Comparison of ENCODE assay signal across 17 cellular contexts in genomic region chr1:4836574-4836973, GRCh38.
"Had no signal": no experiment of that assay in that cellular context is flagged by ENCODE, and none has a peak within 500 bp of the region (broad histone marks: within the 10 kb centered on the region; RNA-seq: fewer than 3 reads in every experiment).

No MANE protein-coding gene starts in this region.

- H3K4me1 ChIP-seq: upper lobe of left lung had no signal

- H3K27me3 ChIP-seq: upper lobe of left lung had no signal

- H3K36me3 ChIP-seq: thoracic aorta, upper lobe of left lung had no signal

- H3K27ac ChIP-seq: skin epidermis, thoracic aorta, upper lobe of left lung had no signal

- ATAC-seq: left colon; natural killer cell; stimulated activated naive B cell treated with anti-CD40 and anti-IgM and Interleukin-4, amounts not matched to agents 10 μg/mL and 1 μg/mL and 100 μg/mL, for 72 hours; WTC11 had no signal

- H3K9me3 ChIP-seq: thoracic aorta had no signal

- DNase-seq: activated gamma-delta T cell treated with Interleukin-2 at 50 U/mL for 16 hours; activated T-cell treated with anti-CD3 and anti-CD28 coated beads, Interleukin-2, amount 50 U/mL, for 1 hour; erythroblast; head of caudate nucleus; left colon; mammary epithelial cell; midbrain; natural killer cell; stimulated activated CD4-positive, alpha-beta T cell treated with anti-CD3 and anti-CD28 coated beads, Interleukin-2, amount 100 ng/mL, for 24 hours; stimulated activated naive B cell treated with anti-CD40 and anti-IgM and Interleukin-4, amounts not matched to agents 10 μg/mL and 1 μg/mL and 100 μg/mL, for 72 hours; T-helper 9 cell; upper lobe of left lung had no signal

- H3K4me3 ChIP-seq: skin epidermis, thoracic aorta, upper lobe of left lung had no signal

- FAIRE-seq: frontal cortex, islet of Langerhans had no signal
